ENCODE assay signal across 20 cellular contexts in the genomic region with DNA sequence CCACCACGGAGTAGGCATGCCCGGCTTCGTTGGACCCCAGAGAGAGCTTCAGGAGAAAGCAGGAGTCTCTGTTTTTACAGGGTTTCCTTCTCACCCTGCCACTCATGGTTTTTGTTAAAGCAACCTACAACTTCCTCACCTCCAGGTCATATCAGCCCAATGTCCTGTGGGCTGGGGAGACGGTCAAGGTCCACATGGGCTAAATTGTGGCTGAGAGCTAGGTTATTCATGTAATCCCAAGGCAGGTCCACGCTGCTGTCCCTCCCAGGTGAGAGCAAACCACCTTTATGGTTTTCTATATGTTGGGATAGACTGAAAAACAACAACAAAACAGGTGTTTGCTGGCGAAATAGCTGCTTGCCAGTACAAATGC. TPM values are rescaled to one million over a fixed set of nuclear protein-coding genes. Genes with fewer than 3 reads are reported as not detected.
A peak's percentile ranks its signal among the peaks of the same experiment; 100 is the strongest.
DNase-seq lines count a peak whose midpoint lies in the region; ATAC-seq and TF ChIP-seq lines count a peak whose summit lies in the region.
"Had no signal": no experiment of that assay in that cellular context is flagged by ENCODE, and none has a peak within 500 bp of the region (broad histone marks: within the 10 kb centered on the region; RNA-seq: fewer than 3 reads in every experiment).

No MANE protein-coding gene starts in this region.

- no peak for TF ChIP-seq POLR2A in suprapubic skin (IDR thresholded peaks at IDR 0.05)

- 86% methylated on average over 6 of the region's 6 CpGs for WGBS in suprapubic skin
- WGBS in aorta, 2 donors: 88 to 91% methylated on average over 6 of the region's 6 CpGs

- H3K4me3 ChIP-seq in suprapubic skin (no peak overlapping the region), aorta (ENCODE audit: low read length in 2 of 2) (no peak overlapping the region)
- H3K4me3 ChIP-seq: A549, GM23338 had no signal

- TF ChIP-seq CTCF in CD14-positive monocyte (IDR thresholded peaks at IDR 0.05) (no peak), suprapubic skin (IDR thresholded peaks at IDR 0.05) (no peak)

- H3K4me1 Mint-ChIP-seq in activated CD4-positive, alpha-beta memory T cell treated with anti-CD3 and anti-CD28 coated beads, Interleukin-2, amount 10 ng/mL, durations not matched to agents 7 days and 5 days: no peaks in the 10 kb centered on the region
- H3K4me1 Mint-ChIP-seq in activated CD4-positive, alpha-beta memory T cell treated with anti-CD3 and anti-CD28 coated beads for 36 hours (ENCODE audit: low read depth): no peaks in the 10 kb centered on the region
- H3K4me1 Mint-ChIP-seq in CD14-positive monocyte: peaks cover 4% of the 10 kb centered on the region
- H3K4me1 Mint-ChIP-seq: CD4-positive, alpha-beta memory T cell; GM23338 had no signal

- peak; percentile 15 for DNase-seq in activated CD4-positive, alpha-beta memory T cell treated with anti-CD3 and anti-CD28 coated beads, Interleukin-2, amount 10 ng/mL, durations not matched to agents 7 days and 5 days
- no peak for DNase-seq in activated CD4-positive, alpha-beta memory T cell treated with anti-CD3 and anti-CD28 coated beads for 36 hours
- DNase-seq in CD14-positive monocyte (ENCODE audit: low spot score) (peak; percentile 10), left lobe of liver (ENCODE audit: low spot score) (peak; percentile 73), suprapubic skin (ENCODE audit: low spot score in 2 of 2) (peak; percentile 4 to 40), aorta (no peak)
- DNase-seq: AML-193, DMS79 treated with DMSO at 0.1 percent for 48 hours, GF-D8, HCEC 1CT, IMR-90 had no signal

- CTCF ChIA-PET in activated CD4-positive, alpha-beta memory T cell treated with anti-CD3 and anti-CD28 coated beads, Interleukin-2, amount 10 ng/mL, durations not matched to agents 7 days and 5 days (lab: Charles Lee): interaction anchor here (1.5 kb wide), 1 partner anchor 16 kb away, joined by 7 read pairs; no protein-coding TSS in a partner anchor
- CTCF ChIA-PET in activated CD4-positive, alpha-beta memory T cell treated with anti-CD3 and anti-CD28 coated beads for 36 hours (lab: Charles Lee): no interaction called here

- POLR2A ChIA-PET in activated CD4-positive, alpha-beta memory T cell treated with anti-CD3 and anti-CD28 coated beads, Interleukin-2, amount 10 ng/mL, durations not matched to agents 7 days and 5 days (lab: Charles Lee): interaction anchor here (1.7 kb wide), 1 partner anchor 10 kb away, joined by 4 read pairs; no protein-coding TSS in a partner anchor
- POLR2A ChIA-PET in activated CD4-positive, alpha-beta memory T cell treated with anti-CD3 and anti-CD28 coated beads for 36 hours (lab: Charles Lee): no interaction called here

- H3K27ac ChIP-seq in suprapubic skin: no peak overlapping the region
- no peak overlapping the region for H3K27ac ChIP-seq in aorta (ENCODE audit: low read depth in 1 of 2, low read length in 2 of 2)
- H3K27ac ChIP-seq: 22Rv1, A549, C4-2B, HL-60 had no signal

- H3K27ac Mint-ChIP-seq in activated CD4-positive, alpha-beta memory T cell treated with anti-CD3 and anti-CD28 coated beads, Interleukin-2, amount 10 ng/mL, durations not matched to agents 7 days and 5 days: no peak overlapping the region
- no peak overlapping the region for H3K27ac Mint-ChIP-seq in activated CD4-positive, alpha-beta memory T cell treated with anti-CD3 and anti-CD28 coated beads for 36 hours
- no peak overlapping the region for H3K27ac Mint-ChIP-seq in CD14-positive monocyte
- H3K27ac Mint-ChIP-seq: CD4-positive, alpha-beta memory T cell; GM23338 had no signal

- H3K9me3 ChIP-seq in suprapubic skin: no peaks in the 10 kb centered on the region
- H3K9me3 ChIP-seq in aorta (ENCODE audit: control insufficient read depth, low read length): peaks cover 2% of the 10 kb centered on the region

- H3K9me3 Mint-ChIP-seq in activated CD4-positive, alpha-beta memory T cell treated with anti-CD3 and anti-CD28 coated beads, Interleukin-2, amount 10 ng/mL, durations not matched to agents 7 days and 5 days: no peaks in the 10 kb centered on the region
- peaks cover 18% of the 10 kb centered on the region for H3K9me3 Mint-ChIP-seq in activated CD4-positive, alpha-beta memory T cell treated with anti-CD3 and anti-CD28 coated beads for 36 hours
- peaks cover 15 to 48% (median 27%) of the 10 kb centered on the region in 7 donors for H3K9me3 Mint-ChIP-seq in CD14-positive monocyte

- intact Hi-C loops in activated CD4-positive, alpha-beta memory T cell treated with anti-CD3 and anti-CD28 coated beads for 36 hours (cut with micrococcal nuclease): no loop called here
- intact Hi-C loops in CD14-positive monocyte (cut with micrococcal nuclease): no loop called here
- intact Hi-C loops in aorta (cut with DNase I): no loop called here

- peaks cover 2% of the 10 kb centered on the region for H3K36me3 Mint-ChIP-seq in activated CD4-positive, alpha-beta memory T cell treated with anti-CD3 and anti-CD28 coated beads, Interleukin-2, amount 10 ng/mL, durations not matched to agents 7 days and 5 days (ENCODE audit: low read depth)
- peaks cover 4% of the 10 kb centered on the region for H3K36me3 Mint-ChIP-seq in activated CD4-positive, alpha-beta memory T cell treated with anti-CD3 and anti-CD28 coated beads for 36 hours
- H3K36me3 Mint-ChIP-seq in CD14-positive monocyte: peaks cover 2 to 5% of the 10 kb centered on the region in 2 donors

- ATAC-seq in left lobe of liver: peak; percentile 66
- ATAC-seq in aorta (ENCODE audit: low FRiP score): no peak
- no peak for ATAC-seq in GM21825 (IDR thresholded peaks at IDR 0.05; ENCODE audit: unreplicated experiment)
- ATAC-seq: GM23338 had no signal

- no peaks in the 10 kb centered on the region for H3K27me3 ChIP-seq in suprapubic skin
- H3K27me3 ChIP-seq in aorta (ENCODE audit: control insufficient read depth in 1 of 2, insufficient read depth in 2 of 2, low read length in 1 of 2): no peaks in the 10 kb centered on the region

- H3K27me3 Mint-ChIP-seq in activated CD4-positive, alpha-beta memory T cell treated with anti-CD3 and anti-CD28 coated beads, Interleukin-2, amount 10 ng/mL, durations not matched to agents 7 days and 5 days: peaks cover 25% of the 10 kb centered on the region
- H3K27me3 Mint-ChIP-seq in activated CD4-positive, alpha-beta memory T cell treated with anti-CD3 and anti-CD28 coated beads for 36 hours: peaks cover 9% of the 10 kb centered on the region
- H3K27me3 Mint-ChIP-seq in CD14-positive monocyte (ENCODE audit: low read depth in 3 of 3): peaks cover 26 to 58% (median 39%) of the 10 kb centered on the region in 3 donors

- H3K36me3 ChIP-seq in suprapubic skin (no peaks in the 10 kb centered on the region), aorta (ENCODE audit: control insufficient read depth in 1 of 2, insufficient read depth in 2 of 2, low read length in 1 of 2) (no peaks in the 10 kb centered on the region)

- H3K4me3 Mint-ChIP-seq in activated CD4-positive, alpha-beta memory T cell treated with anti-CD3 and anti-CD28 coated beads, Interleukin-2, amount 10 ng/mL, durations not matched to agents 7 days and 5 days: no peak overlapping the region
- H3K4me3 Mint-ChIP-seq in activated CD4-positive, alpha-beta memory T cell treated with anti-CD3 and anti-CD28 coated beads for 36 hours: no peak overlapping the region
- peak overlapping the region in 1 of 2 donors; percentile 42 for H3K4me3 Mint-ChIP-seq in CD14-positive monocyte
- H3K4me3 Mint-ChIP-seq: CD4-positive, alpha-beta memory T cell; GM23338 had no signal

- TF ChIP-seq EP300 in suprapubic skin (IDR thresholded peaks at IDR 0.05): no peak

- H3K4me1 ChIP-seq in suprapubic skin: peaks cover 7% of the 10 kb centered on the region
- H3K4me1 ChIP-seq in aorta (ENCODE audit: control insufficient read depth in 1 of 2, insufficient read depth in 2 of 2, low read length in 2 of 2): no peaks in the 10 kb centered on the region
- H3K4me1 ChIP-seq: A549 had no signal

RNA-seq across cellular contexts. Expression of a gene that starts 19.5 kb away (rescaled TPM):
- total RNA-seq in activated CD4-positive, alpha-beta memory T cell treated with anti-CD3 and anti-CD28 coated beads, Interleukin-2, amount 10 ng/mL, durations not matched to agents 7 days and 5 days: 10 to 100 TPM; 48.0 to 50.1 TPM
- 1 to 10 TPM; 5.5 to 6.5 TPM for total RNA-seq in activated CD4-positive, alpha-beta memory T cell treated with anti-CD3 and anti-CD28 coated beads for 36 hours
- polyA plus RNA-seq in CD14-positive monocyte: 10 to 100 TPM; 34.8 to 82.5 TPM
- 0.35 TPM for total RNA-seq in left lobe of liver
- 1 to 10 TPM in 1 of 4 donors, under 1 TPM in 1, not detected in 2; 0.26 to 4.3 TPM for total RNA-seq in suprapubic skin
- 1 to 10 TPM in 1 of 2 donors, under 1 TPM in 1; 0.84 to 3.5 TPM for total RNA-seq in aorta
- 1 to 10 TPM in 1 of 2 donors, not detected in 1; 8.7 TPM for polyA plus RNA-seq in aorta
- total RNA-seq: GM23338, IMR-90 had no signal
- polyA plus RNA-seq: A549, GM23338 had no signal

RNA-seq across cellular contexts. Expression of a gene that starts 19.6 kb away (rescaled TPM):
- 10 to 100 TPM; 66.0 to 68.3 TPM for total RNA-seq in activated CD4-positive, alpha-beta memory T cell treated with anti-CD3 and anti-CD28 coated beads, Interleukin-2, amount 10 ng/mL, durations not matched to agents 7 days and 5 days
- 1 to 10 TPM; 8.2 to 8.8 TPM for total RNA-seq in activated CD4-positive, alpha-beta memory T cell treated with anti-CD3 and anti-CD28 coated beads for 36 hours
- polyA plus RNA-seq in CD14-positive monocyte (10 to 100 TPM; 10.8 to 13.1 TPM), aorta (under 1 TPM in 1 of 2 donors, not detected in 1; 0.46 TPM)
- total RNA-seq in left lobe of liver (0.35 TPM), suprapubic skin (1 to 10 TPM in 2 of 4 donors, not detected in 2; 1.2 to 2.5 TPM), aorta (1 to 10 TPM; 1.4 to 2.1 TPM)
- total RNA-seq: GM23338, IMR-90 had no signal
- polyA plus RNA-seq: A549, BJ, GM23338, IMR-90 had no signal

RNA-seq across cellular contexts. Expression of a gene that starts 50.9 kb away (rescaled TPM):
- total RNA-seq in activated CD4-positive, alpha-beta memory T cell treated with anti-CD3 and anti-CD28 coated beads, Interleukin-2, amount 10 ng/mL, durations not matched to agents 7 days and 5 days: under 1 TPM; 0.35 to 0.68 TPM
- 1 to 10 TPM; 1.5 to 2.0 TPM for total RNA-seq in activated CD4-positive, alpha-beta memory T cell treated with anti-CD3 and anti-CD28 coated beads for 36 hours
- 10 to 100 TPM in 1 of 2 donors, 1 to 10 TPM in 1; 8.3 to 11.4 TPM for polyA plus RNA-seq in CD14-positive monocyte
- total RNA-seq in left lobe of liver: 0.83 TPM
- 10 to 100 TPM; 11.4 to 18.0 (median 15.9) TPM for total RNA-seq in suprapubic skin
- 1 to 10 TPM in 1 of 2 donors, under 1 TPM in 1; 0.62 to 1.4 TPM for total RNA-seq in aorta
- not detected for polyA plus RNA-seq in aorta
- total RNA-seq: HT1080, IMR-90 had no signal
- polyA plus RNA-seq: A549, BJ, IMR-90 had no signal

RNA-seq across cellular contexts. Expression of a gene that starts 55.8 kb away (rescaled TPM):
- 100 to 1,000 TPM; 192 TPM for total RNA-seq in activated CD4-positive, alpha-beta memory T cell treated with anti-CD3 and anti-CD28 coated beads, Interleukin-2, amount 10 ng/mL, durations not matched to agents 7 days and 5 days
- total RNA-seq in activated CD4-positive, alpha-beta memory T cell treated with anti-CD3 and anti-CD28 coated beads for 36 hours: 100 to 1,000 TPM; 177 to 178 TPM
- polyA plus RNA-seq in CD14-positive monocyte (10 to 100 TPM in 1 of 2 donors, 1 to 10 TPM in 1; 3.2 to 12.3 TPM), aorta (100 to 1,000 TPM; 363 to 784 TPM)
- total RNA-seq in left lobe of liver (564 TPM), suprapubic skin (100 to 1,000 TPM; 234 to 340 (median 277) TPM), aorta (100 to 1,000 TPM; 538 to 620 TPM)

Comparison
In these comparisons a context has a peak if more than half of its experiments do, and no peak if none do; other contexts are left out.
1. DNase-seq: peak in activated CD4-positive, alpha-beta memory T cell treated with anti-CD3 and anti-CD28 coated beads, Interleukin-2, amount 10 ng/mL, durations not matched to agents 7 days and 5 days (single experiment), CD14-positive monocyte (single experiment), left lobe of liver (single experiment) and suprapubic skin (2 of 2); none in activated CD4-positive, alpha-beta memory T cell treated with anti-CD3 and anti-CD28 coated beads for 36 hours (single experiment) and aorta (0 of 2).
2. RNA of a gene that starts 19.5 kb away (total RNA-seq): 48.0 to 50.1 TPM in activated CD4-positive, alpha-beta memory T cell treated with anti-CD3 and anti-CD28 coated beads, Interleukin-2, amount 10 ng/mL, durations not matched to agents 7 days and 5 days; 5.5 to 6.5 TPM in activated CD4-positive, alpha-beta memory T cell treated with anti-CD3 and anti-CD28 coated beads for 36 hours, 0.84 to 3.5 TPM in aorta, 0.35 TPM in left lobe of liver (single experiment) and 0.26 to 4.3 TPM in suprapubic skin; every median in the first group is over 4 times any median in the second.
3. RNA of a gene that starts 19.6 kb away (total RNA-seq): 66.0 to 68.3 TPM in activated CD4-positive, alpha-beta memory T cell treated with anti-CD3 and anti-CD28 coated beads, Interleukin-2, amount 10 ng/mL, durations not matched to agents 7 days and 5 days; 8.2 to 8.8 TPM in activated CD4-positive, alpha-beta memory T cell treated with anti-CD3 and anti-CD28 coated beads for 36 hours, 1.4 to 2.1 TPM in aorta, 1.2 to 2.5 TPM in suprapubic skin and 0.35 TPM in left lobe of liver (single experiment); every median in the first group is over 4 times any median in the second.